Comparison of ENCODE assay signal across 8 cellular contexts in genomic region chr15:39685999-39686613, GRCh38.
DNase-seq lines count a peak whose midpoint lies in the region; ATAC-seq and TF ChIP-seq lines count a peak whose summit lies in the region.
"Had no signal": no experiment of that assay in that cellular context is flagged by ENCODE, and none has a peak within 500 bp of the region (broad histone marks: within the 10 kb centered on the region; RNA-seq: fewer than 3 reads in every experiment).

No MANE protein-coding gene starts in this region.

- peak; percentile 84 for TF ChIP-seq CTCF in Panc1 (IDR thresholded peaks at IDR 0.05)
- peak; percentile 91 to 93 for TF ChIP-seq CTCF in brain (conservative IDR thresholded peaks at IDR 0.05)

- in situ Hi-C loops in Panc1 (cut with HindIII; ENCODE audit: low pct_unique_long_range_greater_than_20kb, low sequenced_read_pairs) = no loop called here

- no peaks in the 10 kb centered on the region for H3K4me1 ChIP-seq in Panc1 (ENCODE audit: control insufficient read depth, insufficient read depth, low read length)

- H3K27ac ChIP-seq in Panc1 (ENCODE audit: low read length) = no peak overlapping the region

- H3K9me3 ChIP-seq in Panc1 (ENCODE audit: control insufficient read depth, insufficient read depth, low read depth, low read length) = no peaks in the 10 kb centered on the region

- no peak overlapping the region for H3K4me3 Mint-ChIP-seq in brain

- peak overlapping the region in 3 of 5 experiments; percentile 20 to 79 (median 49) for H3K27ac Mint-ChIP-seq in brain
- H3K27ac Mint-ChIP-seq: activated naive CD4-positive, alpha-beta T cell treated with anti-CD3 and anti-CD28 coated beads, Interleukin-2, amount 50 U/mL, for 72 hours had no signal

- ATAC-seq in Panc1 (peak; percentile 84), HG02870 (IDR thresholded peaks at IDR 0.05; ENCODE audit: unreplicated experiment) (no peak)

- H3K36me3 ChIP-seq in Panc1 (ENCODE audit: control insufficient read depth, insufficient read depth, low read length) = no peaks in the 10 kb centered on the region

- no peaks in the 10 kb centered on the region for H3K36me3 Mint-ChIP-seq in brain
- H3K36me3 Mint-ChIP-seq: activated naive CD4-positive, alpha-beta T cell treated with anti-CD3 and anti-CD28 coated beads, Interleukin-2, amount 50 U/mL, for 72 hours had no signal

- H3K27me3 ChIP-seq in Panc1 (ENCODE audit: control insufficient read depth, insufficient read depth, low read length) = no peaks in the 10 kb centered on the region

- BruUV-seq in Panc1 (replicated peaks; lab: Mats Ljungman, UMichigan) = no TSS peak

- DNase-seq in ELR (ENCODE audit: low read depth) = peak; percentile 64
- peak; percentile 79 for DNase-seq in HT-29 (ENCODE audit: low spot score)
- DNase-seq in Panc1 (ENCODE audit: low read depth, low spot score) = peak; percentile 13
- DNase-seq in iris pigment epithelial cell (ENCODE audit: low read depth) = peak; percentile 61
- peak; percentile 2 for DNase-seq in stimulated activated CD8-positive, alpha-beta memory T cell treated with anti-CD3 and anti-CD28 coated beads, Interleukin-12 subunit alpha, Interleukin-12 subunit beta, amount 100 ng/mL, for 4 hours (ENCODE audit: low read depth)

- peaks cover 54% of the 10 kb centered on the region for H3K4me1 Mint-ChIP-seq in brain

- H3K9me3 Mint-ChIP-seq in brain = no peaks in the 10 kb centered on the region
- H3K9me3 Mint-ChIP-seq: activated naive CD4-positive, alpha-beta T cell treated with anti-CD3 and anti-CD28 coated beads, Interleukin-2, amount 50 U/mL, for 72 hours had no signal

- peaks cover 5% of the 10 kb centered on the region for H3K27me3 Mint-ChIP-seq in brain

- POLR2A ChIA-PET in Panc1 (lab: Charles Lee) = interaction anchor here (0.5 kb wide), 1 partner anchor 88 kb away, joined by 3 read pairs; no protein-coding TSS in a partner anchor

- no peak overlapping the region for H3K4me3 ChIP-seq in Panc1 (ENCODE audit: low read depth in 2 of 2, low read length in 2 of 2)

- CTCF ChIA-PET in Panc1 (lab: Charles Lee) = interaction anchor here (0.6 to 2.4 kb wide), 4 partner anchors 34 to 1122 kb away, joined by 3 to 25 read pairs (median 3); partner anchors contain the start of gene RASGRP1

- intact Hi-C loops in Panc1 (cut with micrococcal nuclease; ENCODE audit: unreplicated experiment) = loop anchor here (1.0 to 5.0 kb wide), 2 partner anchors 69 to 241 kb away; no protein-coding TSS in a partner anchor

Comparison
In these comparisons a context has a peak if more than half of its experiments do, and no peak if none do; other contexts are left out.
1. DNase-seq: peak in every context shown above with its lines; median percentile 79 in HT-29; 64 in ELR; 61 in iris pigment epithelial cell; 13 in Panc1; 2 in stimulated activated CD8-positive, alpha-beta memory T cell treated with anti-CD3 and anti-CD28 coated beads, Interleukin-12 subunit alpha, Interleukin-12 subunit beta, amount 100 ng/mL, for 4 hours.